Comparison of ENCODE assay signal across 28 cellular contexts in the genomic region with DNA sequence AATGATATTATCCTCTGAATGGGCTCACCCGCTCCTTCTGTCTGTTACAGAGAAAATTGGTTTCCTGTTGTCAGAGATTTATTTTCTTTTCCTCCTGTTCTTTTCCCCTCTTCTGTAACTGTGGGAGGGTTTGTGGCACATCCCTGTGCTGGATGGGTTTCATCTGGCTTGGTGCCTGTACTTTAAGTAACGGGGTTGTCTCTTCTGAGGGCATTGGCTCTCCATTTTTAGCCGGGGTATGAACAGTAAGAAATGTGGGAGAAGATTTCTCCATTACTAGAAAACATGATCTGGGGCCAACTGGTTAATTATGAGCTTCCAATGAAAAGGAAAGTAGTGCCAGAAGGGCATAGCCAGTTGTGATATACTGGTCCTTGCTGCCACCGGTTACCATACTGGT.
"Had no signal": no experiment of that assay in that cellular context is flagged by ENCODE, and none has a peak within 500 bp of the region (broad histone marks: within the 10 kb centered on the region; RNA-seq: fewer than 3 reads in every experiment).

No MANE protein-coding gene starts in this region.

- H3K4me3 ChIP-seq: lung, mucosa of descending colon, psoas muscle, stomach, suprapubic skin, tibial nerve had no signal

- H3K27me3 ChIP-seq: brain microvascular endothelial cell, stomach, suprapubic skin, tibial nerve had no signal

- H3K4me1 ChIP-seq: parathyroid adenoma, suprapubic skin had no signal

- ATAC-seq: activated CD8-positive, alpha-beta T cell treated with anti-CD3 and anti-CD28 coated beads for 36 hours; activated T-cell treated with anti-CD3 and anti-CD28 coated beads, Interleukin-2, amount 50 U/mL, for 4 hours; activated T-helper 17 cell treated with anti-CD3 and anti-CD28 coated beads, Interleukin-2, amount 50 U/mL, for 72 hours; mucosa of descending colon; natural killer cell treated with Interleukin-12 subunit alpha and Interleukin-12 subunit beta and Interleukin-15 and Interleukin-18, amount 100 ng/mL, for 72 hours; psoas muscle had no signal

- DNase-seq: activated CD4-positive, alpha-beta T cell treated with anti-CD3 and anti-CD28 coated beads for 1 hour; activated CD4-positive, alpha-beta T cell treated with anti-CD3 and anti-CD28 coated beads, Interleukin-2, amount 10 ng/mL, durations not matched to agents 7 days and 5 days; activated CD8-positive, alpha-beta T cell treated with anti-CD3 and anti-CD28 coated beads for 36 hours; activated gamma-delta T cell treated with Interleukin-2 at 50 U/mL for 16 hours; activated naive CD4-positive, alpha-beta T cell treated with anti-CD3 and anti-CD28 coated beads, Interleukin-2, amount 50 U/mL, for 16 hours; activated T-cell treated with anti-CD3 and anti-CD28 coated beads, Interleukin-2, amount 50 U/mL, for 4 hours; amniotic stem cell; brain microvascular endothelial cell; dermis blood vessel endothelial cell; effector CD8-positive, alpha-beta T cell; foreskin fibroblast; head of caudate nucleus; hypothalamus; immature natural killer cell; kidney; mucosa of descending colon; psoas muscle; stimulated activated CD4-positive, alpha-beta T cell treated with anti-CD3 and anti-CD28 coated beads, Interleukin-15, amount 100 ng/mL, for 24 hours; stimulated activated CD4-positive, alpha-beta T cell treated with anti-CD3 and anti-CD28 coated beads, Interleukin-2, amount 100 ng/mL, for 24 hours; stimulated activated naive B cell treated with anti-CD40 and anti-IgM and Interleukin-4, amounts not matched to agents 10 μg/mL and 1 μg/mL and 100 μg/mL, for 72 hours; stomach; T-helper 2 cell had no signal

- H3K36me3 ChIP-seq: brain microvascular endothelial cell, stomach, suprapubic skin, tibial nerve had no signal

- H3K9me3 ChIP-seq: mucosa of descending colon, psoas muscle, stomach, suprapubic skin, tibial nerve had no signal

- H3K27ac ChIP-seq: brain microvascular endothelial cell, parathyroid adenoma, psoas muscle, stomach, suprapubic skin had no signal
